In genomic region chr16:4917117-4917516, GRCh38 we compare ENCODE assay signal across 1 cellular context.
A peak's percentile ranks its signal among the peaks of the same experiment; 100 is the strongest.
TF ChIP-seq lines count a peak whose summit lies in the region.

No MANE protein-coding gene starts in this region.

TF ChIP-seq in IMR-90, 13 proteins besides CTCF, POLR2A, EP300 and RAD21:
- TF ChIP-seq CEBPB (IDR thresholded peaks at IDR 0.05; ENCODE audit: low read depth, low read length), result no peak
- TF ChIP-seq FOS (IDR thresholded peaks at IDR 0.05; ENCODE audit: low read depth, low read length), result peak; percentile 59
